In genomic region chr9:87685431-87685830, GRCh38 we compare ENCODE assay signal across 13 cellular contexts. TPM values are rescaled to one million over a fixed set of nuclear protein-coding genes. Genes with fewer than 3 reads are reported as not detected.
A peak's percentile ranks its signal among the peaks of the same experiment; 100 is the strongest.
DNase-seq lines count a peak whose midpoint lies in the region; ATAC-seq and TF ChIP-seq lines count a peak whose summit lies in the region.
"Had no signal": no experiment of that assay in that cellular context is flagged by ENCODE, and none has a peak within 500 bp of the region (broad histone marks: within the 10 kb centered on the region; RNA-seq: fewer than 3 reads in every experiment).

No MANE protein-coding gene starts in this region.

- intact Hi-C loops in PC-3 (cut with micrococcal nuclease) = loop anchor here (10.0 kb wide), 1 partner anchor 49 kb away; no protein-coding TSS in a partner anchor
- intact Hi-C loops in esophagus muscularis mucosa (cut with DNase I) = loop anchor here (10.0 kb wide), 2 partner anchors 289 to 359 kb away; partner anchors contain the start of gene CDK20

- no peaks in the 10 kb centered on the region for H3F3A ChIP-seq in PC-3 (ENCODE audit: low read length, unreplicated experiment)

- BruUV-seq in PC-3 (replicated peaks; lab: Mats Ljungman, UMichigan) = no TSS peak

- no peak for TF ChIP-seq EP300 in esophagus muscularis mucosa (IDR thresholded peaks at IDR 0.05)

- H3K4me1 ChIP-seq in PC-3 (ENCODE audit: insufficient read depth, low read length) (peaks cover 10% of the 10 kb centered on the region; the same call in 1 of the 2 replicates), esophagus muscularis mucosa (peaks cover 0 to 26% (median 19%) of the 10 kb centered on the region in 4 donors), rectal smooth muscle tissue (ENCODE audit: control insufficient read depth, insufficient read depth, low read length) (peaks cover 11% of the 10 kb centered on the region)

- H4K20me1 ChIP-seq in PC-3 (ENCODE audit: low read length) = no peaks in the 10 kb centered on the region

- H3K27me3 ChIP-seq in PC-3 (ENCODE audit: low read length) = no peaks in the 10 kb centered on the region
- H3K27me3 ChIP-seq in esophagus muscularis mucosa = no peaks in the 10 kb centered on the region
- no peaks in the 10 kb centered on the region for H3K27me3 ChIP-seq in rectal smooth muscle tissue (ENCODE audit: control insufficient read depth, insufficient read depth, low read length)
- H3K27me3 ChIP-seq: testis had no signal

- no peak for TF ChIP-seq POLR2A in esophagus muscularis mucosa (IDR thresholded peaks at IDR 0.05; ENCODE audit: low read depth)

- H3K27me3 Mint-ChIP-seq in T-helper 2 cell treated with Interferon-gamma antibody and Interleukin-4, amounts not matched to agents 5 μg/mL and 100 μg/mL, for 36 hours (ENCODE audit: low read depth) = peaks cover 16% of the 10 kb centered on the region

- no peak for ATAC-seq in PC-3
- no peak for ATAC-seq in HG02870 (IDR thresholded peaks at IDR 0.05; ENCODE audit: unreplicated experiment)
- ATAC-seq in GM19328 (IDR thresholded peaks at IDR 0.05; ENCODE audit: unreplicated experiment) = no peak

- H3K36me3 Mint-ChIP-seq in T-helper 2 cell treated with Interferon-gamma antibody and Interleukin-4, amounts not matched to agents 5 μg/mL and 100 μg/mL, for 36 hours (ENCODE audit: low read depth) = peaks cover 2% of the 10 kb centered on the region

- TF ChIP-seq CTCF in PC-3 (conservative IDR thresholded peaks at IDR 0.05; ENCODE audit: low read depth, low read length) = no peak
- TF ChIP-seq CTCF in esophagus muscularis mucosa (IDR thresholded peaks at IDR 0.05) = no peak

- no peak for DNase-seq in T-helper 2 cell treated with Interferon-gamma antibody and Interleukin-4, amounts not matched to agents 5 μg/mL and 100 μg/mL, for 36 hours (ENCODE audit: low spot score)
- DNase-seq in T-helper 2 cell (no peak), PC-3 (no peak), esophagus muscularis mucosa (ENCODE audit: extremely low spot score) (peak; percentile 72), NCI-H2196 treated with DMSO at 0.1 percent for 48 hours (lab: John Stamatoyannopoulos, UW; ENCODE audit: unreplicated experiment) (no peak)
- DNase-seq: NCI-H2029 treated with DMSO at 0.1 percent for 48 hours, retina, testis had no signal

- CTCF ChIA-PET in PC-3 (lab: Charles Lee) = interaction anchor here (0.7 kb wide), 1 partner anchor 272 kb away, joined by 3 read pairs; no protein-coding TSS in a partner anchor

- peak overlapping the region; percentile 42 for H3K4me3 Mint-ChIP-seq in T-helper 2 cell treated with Interferon-gamma antibody and Interleukin-4, amounts not matched to agents 5 μg/mL and 100 μg/mL, for 36 hours

- no peaks in the 10 kb centered on the region for H3K79me2 ChIP-seq in PC-3 (ENCODE audit: low read length)

- no peaks in the 10 kb centered on the region for H3K9me2 ChIP-seq in PC-3 (replicated peaks; ENCODE audit: low read length)

- POLR2A ChIA-PET in PC-3 (lab: Charles Lee; ENCODE audit: unreplicated experiment) = no interaction called here

- no peak overlapping the region for H3K4me3 ChIP-seq in PC-3 (ENCODE audit: low read length)
- no peak overlapping the region for H3K4me3 ChIP-seq in esophagus muscularis mucosa
- no peak overlapping the region for H3K4me3 ChIP-seq in rectal smooth muscle tissue (ENCODE audit: low read length)
- H3K4me3 ChIP-seq: mucosa of descending colon had no signal

- no peak overlapping the region for H3K27ac Mint-ChIP-seq in T-helper 2 cell treated with Interferon-gamma antibody and Interleukin-4, amounts not matched to agents 5 μg/mL and 100 μg/mL, for 36 hours

- no peaks in the 10 kb centered on the region for H3K36me3 ChIP-seq in PC-3 (ENCODE audit: low read depth, low read length)
- H3K36me3 ChIP-seq in esophagus muscularis mucosa = peaks cover 0 to 52% (median 23%) of the 10 kb centered on the region in 4 donors
- H3K36me3 ChIP-seq in rectal smooth muscle tissue (ENCODE audit: control insufficient read depth, insufficient read depth, low read length) = peaks cover 12% of the 10 kb centered on the region

- H3K9me3 ChIP-seq in PC-3 (ENCODE audit: low read length) (no peaks in the 10 kb centered on the region), esophagus muscularis mucosa (no peaks in the 10 kb centered on the region)
- H3K9me3 ChIP-seq: mucosa of descending colon, testis had no signal

- no peak overlapping the region for H3K9ac ChIP-seq in PC-3 (ENCODE audit: low read length)
- no peak overlapping the region for H3K9ac ChIP-seq in rectal smooth muscle tissue (ENCODE audit: low read length)

- WGBS in esophagus muscularis mucosa = 64% methylated on average over 5 of the region's 5 CpGs

- H3K27ac ChIP-seq in PC-3 (ENCODE audit: low read length) (no peak overlapping the region), esophagus muscularis mucosa (replicated peaks in 1 of 4) (peak overlapping the region in 3 of 4 donors; percentile 15 to 51 (median 33)), rectal smooth muscle tissue (ENCODE audit: low read depth, low read length) (peak overlapping the region; percentile 60)
- H3K27ac ChIP-seq: 22Rv1, testis had no signal

- peak overlapping the region; percentile 46; the same call in 1 of the 2 replicates for H2AFZ ChIP-seq in PC-3 (ENCODE audit: low read length)

- peaks cover 12% of the 10 kb centered on the region for H3K4me1 Mint-ChIP-seq in T-helper 2 cell treated with Interferon-gamma antibody and Interleukin-4, amounts not matched to agents 5 μg/mL and 100 μg/mL, for 36 hours (ENCODE audit: low read depth)

- H3K9me3 Mint-ChIP-seq in T-helper 2 cell treated with Interferon-gamma antibody and Interleukin-4, amounts not matched to agents 5 μg/mL and 100 μg/mL, for 36 hours = no peaks in the 10 kb centered on the region

- no peak overlapping the region for H3K4me2 ChIP-seq in PC-3 (ENCODE audit: low read length)

RNA-seq across cellular contexts. Expression of gene CTSL, which starts 40.5 kb away (rescaled TPM):
- total RNA-seq in PC-3 (2014; rRNA removed) (63.2 and 71.7 TPM in 2 replicates), esophagus muscularis mucosa (100 to 1,000 TPM in 1 of 4 donors, 10 to 100 TPM in 3; 71.4 to 387 (median 94.5) TPM)
